ENCODE assay signal across 19 cellular contexts in the genomic region with DNA sequence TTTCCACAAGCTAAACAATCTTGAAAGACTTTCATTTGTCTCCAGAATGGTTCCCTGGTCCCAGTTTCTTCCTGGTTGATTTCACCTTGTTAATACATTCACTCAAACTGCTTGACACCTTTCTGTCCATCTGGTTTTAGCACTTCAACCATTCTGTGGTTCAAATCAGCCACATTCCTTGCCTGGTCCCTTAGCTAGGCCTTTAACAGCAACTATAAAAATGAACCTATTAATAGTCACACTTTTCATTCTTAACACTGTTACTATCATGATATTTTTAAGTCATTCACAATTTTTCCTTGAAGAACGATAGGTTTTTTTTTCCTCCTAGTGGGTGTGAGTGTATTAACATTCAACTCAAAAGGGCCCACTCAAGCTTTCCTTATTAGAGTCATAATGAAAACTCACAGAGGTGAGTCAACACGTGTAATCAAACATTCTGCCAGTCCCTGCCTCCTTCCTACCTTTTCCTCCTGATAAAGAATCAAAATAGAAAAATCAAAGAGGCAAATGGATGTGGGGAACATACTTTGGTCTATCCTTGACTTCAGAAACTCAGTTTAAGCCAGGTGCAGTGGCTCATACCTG. TPM values are rescaled to one million over a fixed set of nuclear protein-coding genes. Genes with fewer than 3 reads are reported as not detected.
DNase-seq lines count a peak whose midpoint lies in the region; ATAC-seq and TF ChIP-seq lines count a peak whose summit lies in the region.
"Had no signal": no experiment of that assay in that cellular context is flagged by ENCODE, and none has a peak within 500 bp of the region (broad histone marks: within the 10 kb centered on the region; RNA-seq: fewer than 3 reads in every experiment).

No MANE protein-coding gene starts in this region.

- H3K36me3 ChIP-seq in gastrocnemius medialis, result no peaks in the 10 kb centered on the region
- H3K36me3 ChIP-seq: BLaER1 treated with 17β-estradiol and CSF1 and Interleukin-3, amounts not matched to agents 10 nM and 100 nM; esophagus muscularis mucosa; pancreas; thyroid gland had no signal

- H3K36me3 Mint-ChIP-seq in immature natural killer cell, result no peaks in the 10 kb centered on the region
- H3K36me3 Mint-ChIP-seq: naive thymus-derived CD4-positive, alpha-beta T cell; WTC11 had no signal

- peaks cover 0 to 9% (median 3%) of the 10 kb centered on the region in 3 donors for H3K27me3 Mint-ChIP-seq in immature natural killer cell (ENCODE audit: low read depth in 3 of 3)
- peaks cover 16% of the 10 kb centered on the region for H3K27me3 Mint-ChIP-seq in stimulated activated naive CD8-positive, alpha-beta T cell treated with anti-CD3 and anti-CD28 coated beads, Interleukin-15, amount 100 ng/mL, for 72 hours

- no peak overlapping the region for H3K4me3 ChIP-seq in gastrocnemius medialis
- H3K4me3 ChIP-seq: BLaER1 treated with 17β-estradiol and CSF1 and Interleukin-3, amounts not matched to agents 10 nM and 100 nM; esophagus muscularis mucosa; pancreas; thyroid gland had no signal

- TF ChIP-seq CTCF in gastrocnemius medialis (IDR thresholded peaks at IDR 0.05 in 4 of 5, conservative IDR thresholded peaks at IDR 0.05 in 1 of 5), result no peak

- peaks cover 7 to 9% of the 10 kb centered on the region in 2 donors for H3K4me1 Mint-ChIP-seq in immature natural killer cell
- H3K4me1 Mint-ChIP-seq in stimulated activated naive CD8-positive, alpha-beta T cell treated with anti-CD3 and anti-CD28 coated beads, Interleukin-15, amount 100 ng/mL, for 72 hours, result peaks cover 17% of the 10 kb centered on the region
- H3K4me1 Mint-ChIP-seq: WTC11 had no signal

- no peaks in the 10 kb centered on the region for H3K9me3 ChIP-seq in gastrocnemius medialis
- H3K9me3 ChIP-seq: BLaER1 treated with 17β-estradiol and CSF1 and Interleukin-3, amounts not matched to agents 10 nM and 100 nM; esophagus muscularis mucosa; pancreas; thyroid gland had no signal

- DNase-seq in DMS53 (lab: John Stamatoyannopoulos, UW) (peak; percentile 21), DMS53 treated with DMSO at 0.1 percent for 48 hours (lab: John Stamatoyannopoulos, UW; ENCODE audit: unreplicated experiment) (no peak), immature natural killer cell (peak in 2 of 3 donors; percentile 7 to 11), gastrocnemius medialis (no peak), HUDEP-2 (lab: John Stamatoyannopoulos, UW; ENCODE audit: unreplicated experiment in 76 of 76) (no peak)
- peak; percentile 5 for DNase-seq in stimulated activated CD4-positive, alpha-beta T cell treated with anti-CD3 and anti-CD28 coated beads, Interleukin-1b, Interleukin-23, amount 100 ng/mL, for 48 hours
- no peak for DNase-seq in stimulated activated CD4-positive, alpha-beta T cell treated with anti-CD3 and anti-CD28 coated beads, Interleukin-12 subunit alpha, Interleukin-12 subunit beta, amount 100 ng/mL, for 4 hours
- peak in 1 of 2 donors; percentile 15 for DNase-seq in stimulated activated naive CD8-positive, alpha-beta T cell treated with anti-CD3 and anti-CD28 coated beads, Interleukin-15, amount 100 ng/mL, for 72 hours
- DNase-seq: activated CD8-positive, alpha-beta memory T cell treated with anti-CD3 and anti-CD28 coated beads, Interleukin-2, amount 50 U/mL, for 4 hours; glutamatergic neuron; naive thymus-derived CD4-positive, alpha-beta T cell; NCI-H187; pancreas; thyroid gland had no signal

- no peak overlapping the region for H3K4me3 Mint-ChIP-seq in immature natural killer cell
- peak overlapping the region in 1 of 2 donors; percentile 35 for H3K4me3 Mint-ChIP-seq in stimulated activated naive CD8-positive, alpha-beta T cell treated with anti-CD3 and anti-CD28 coated beads, Interleukin-15, amount 100 ng/mL, for 72 hours
- H3K4me3 Mint-ChIP-seq: naive thymus-derived CD4-positive, alpha-beta T cell; WTC11 had no signal

- H3K4me1 ChIP-seq in gastrocnemius medialis, result peaks cover 0 to 3% of the 10 kb centered on the region in 2 donors
- H3K4me1 ChIP-seq: pancreas, thyroid gland had no signal

- no peaks in the 10 kb centered on the region for H3K27me3 ChIP-seq in gastrocnemius medialis
- H3K27me3 ChIP-seq: BLaER1 treated with 17β-estradiol and CSF1 and Interleukin-3, amounts not matched to agents 10 nM and 100 nM; esophagus muscularis mucosa; pancreas; thyroid gland had no signal

- peaks cover 0 to 1% (median 0%) of the 10 kb centered on the region in 6 donors for H3K9me3 Mint-ChIP-seq in immature natural killer cell
- no peaks in the 10 kb centered on the region for H3K9me3 Mint-ChIP-seq in stimulated activated naive CD8-positive, alpha-beta T cell treated with anti-CD3 and anti-CD28 coated beads, Interleukin-15, amount 100 ng/mL, for 72 hours
- H3K9me3 Mint-ChIP-seq: naive thymus-derived CD4-positive, alpha-beta T cell; WTC11 had no signal

- in situ Hi-C loops in gastrocnemius medialis (cut with MboI; ENCODE audit: low sequenced_read_pairs in 4 of 4), result loop anchor here in 3 of 4 donors (5.0 kb wide), 1 partner anchor 46 kb away; no protein-coding TSS in a partner anchor

- no peak overlapping the region for H3K27ac ChIP-seq in gastrocnemius medialis
- H3K27ac ChIP-seq: 22Rv1; BLaER1 treated with 17β-estradiol and CSF1 and Interleukin-3, amounts not matched to agents 10 nM and 100 nM; esophagus muscularis mucosa; pancreas; thyroid gland had no signal

- ATAC-seq in stimulated activated naive CD8-positive, alpha-beta T cell treated with anti-CD3 and anti-CD28 coated beads, Interleukin-15, amount 100 ng/mL, for 72 hours, result peak; percentile 89
- no peak for ATAC-seq in gastrocnemius medialis
- ATAC-seq: naive thymus-derived CD4-positive, alpha-beta T cell; pancreas; Right ventricle myocardium inferior; WTC11 had no signal

- no peak for TF ChIP-seq POLR2A in gastrocnemius medialis (IDR thresholded peaks at IDR 0.05)

- no peak overlapping the region for H3K27ac Mint-ChIP-seq in immature natural killer cell
- H3K27ac Mint-ChIP-seq in stimulated activated naive CD8-positive, alpha-beta T cell treated with anti-CD3 and anti-CD28 coated beads, Interleukin-15, amount 100 ng/mL, for 72 hours, result no peak overlapping the region
- H3K27ac Mint-ChIP-seq: WTC11 had no signal

- intact Hi-C loops in gastrocnemius medialis (cut with DNase I; ENCODE audit: low total_unique reads), result no loop called here

RNA-seq across cellular contexts. Expression of a gene that starts 34.4 kb away (rescaled TPM):
- polyA plus RNA-seq in immature natural killer cell, result 10 to 100 TPM in 1 of 3 donors, 1 to 10 TPM in 2; 5.5 to 27.1 (median 9.6) TPM
- 10 to 100 TPM; 18.0 to 21.4 (median 19.6) TPM for total RNA-seq in gastrocnemius medialis

RNA-seq across cellular contexts. Expression of a gene that starts 38.0 kb away (rescaled TPM):
- polyA plus RNA-seq in immature natural killer cell, result not detected
- 10 to 100 TPM; 11.4 to 13.6 (median 12.6) TPM for total RNA-seq in gastrocnemius medialis
- polyA plus RNA-seq: naive thymus-derived CD4-positive, alpha-beta T cell had no signal

Comparison
In these comparisons a context has a peak if more than half of its experiments do, and no peak if none do; other contexts are left out.
1. DNase-seq: peak in DMS53 (single experiment), stimulated activated CD4-positive, alpha-beta T cell treated with anti-CD3 and anti-CD28 coated beads, Interleukin-1b, Interleukin-23, amount 100 ng/mL, for 48 hours (single experiment) and immature natural killer cell (2 of 3); none in DMS53 treated with DMSO at 0.1 percent for 48 hours (single experiment), stimulated activated CD4-positive, alpha-beta T cell treated with anti-CD3 and anti-CD28 coated beads, Interleukin-12 subunit alpha, Interleukin-12 subunit beta, amount 100 ng/mL, for 4 hours (single experiment), gastrocnemius medialis (0 of 2) and HUDEP-2 (0 of 76).